Comparison of ENCODE assay signal across 9 cellular contexts in the genomic region with DNA sequence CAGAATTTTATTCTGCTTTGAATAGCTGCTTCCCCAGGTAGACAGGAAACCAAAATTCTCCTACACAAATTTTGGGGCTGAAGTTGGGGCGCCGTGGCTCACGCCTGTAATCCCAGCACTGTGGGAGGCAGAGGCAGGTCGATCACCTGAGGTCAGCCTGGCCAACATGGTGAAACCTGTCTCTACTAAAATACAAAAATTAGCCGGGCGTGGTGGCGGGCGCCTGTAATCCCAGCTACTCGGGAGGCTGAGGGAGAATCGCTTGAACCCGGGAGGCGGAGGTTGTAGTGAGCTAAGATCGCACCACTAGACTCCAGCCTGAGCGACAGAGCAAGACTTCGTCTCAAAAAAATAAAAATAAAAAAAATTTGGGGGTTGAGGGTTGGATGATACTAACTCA. TPM values are rescaled to one million over a fixed set of nuclear protein-coding genes. Genes with fewer than 3 reads are reported as not detected.
DNase-seq lines count a peak whose midpoint lies in the region; ATAC-seq and TF ChIP-seq lines count a peak whose summit lies in the region.
"Not testable (repeated sequence)": the region's sequence is repeated elsewhere in the genome, so short reads cannot be mapped to it uniquely, and the experiment has no call there.
"Had no signal": no experiment of that assay in that cellular context is flagged by ENCODE, and none has a peak within 500 bp of the region (broad histone marks: within the 10 kb centered on the region; RNA-seq: fewer than 3 reads in every experiment).

No MANE protein-coding gene starts in this region.

- CTCF ChIA-PET in Panc1 (lab: Charles Lee), result not testable (repeated sequence)

- ATAC-seq in Panc1, heart right ventricle: not testable (repeated sequence)

- intact Hi-C loops in Panc1 (cut with micrococcal nuclease; ENCODE audit: unreplicated experiment), result not testable (repeated sequence)
- intact Hi-C loops in activated T-helper 2 cell treated with anti-CD3 and anti-CD28 coated beads, Interferon-gamma antibody, Interleukin-2, Interleukin-4, amounts not matched to agents 10 μg/mL and 5 μg/mL and 100 μg/mL, durations not matched to agents 14 hours and 24 hours and 36 hours (cut with micrococcal nuclease), result loop anchor here (10.0 kb wide), 1 partner anchor 107 kb away; a partner anchor contains a TSS
- intact Hi-C loops in colonic mucosa (cut with DNase I), result loop anchor here (5.0 kb wide), 1 partner anchor 35 kb away; a partner anchor contains a TSS
- intact Hi-C loops in heart right ventricle (cut with DNase I), result loop anchor here in 1 of 10 donors (5.0 kb wide), 1 partner anchor 35 kb away; a partner anchor contains a TSS

- H3K4me1 Mint-ChIP-seq in activated T-helper 2 cell treated with anti-CD3 and anti-CD28 coated beads, Interferon-gamma antibody, Interleukin-2, Interleukin-4, amounts not matched to agents 10 μg/mL and 5 μg/mL and 100 μg/mL, durations not matched to agents 14 hours and 24 hours and 36 hours (ENCODE audit: low read depth), result peaks cover 27% of the 10 kb centered on the region

- POLR2A ChIA-PET in Panc1 (lab: Charles Lee), result not testable (repeated sequence)

- not testable (repeated sequence) for H3K27me3 Mint-ChIP-seq in activated T-helper 2 cell treated with anti-CD3 and anti-CD28 coated beads, Interferon-gamma antibody, Interleukin-2, Interleukin-4, amounts not matched to agents 10 μg/mL and 5 μg/mL and 100 μg/mL, durations not matched to agents 14 hours and 24 hours and 36 hours (ENCODE audit: low read depth)

- TF ChIP-seq CTCF in GM12865 (IDR thresholded peaks at IDR 0.05; ENCODE audit: insufficient read depth, low read depth, low read length, missing control alignments); Panc1 (IDR thresholded peaks at IDR 0.05); colonic mucosa (IDR thresholded peaks at IDR 0.05); heart right ventricle (IDR thresholded peaks at IDR 0.05): not testable (repeated sequence)

- not testable (repeated sequence) for H3K9me3 ChIP-seq in Panc1 (ENCODE audit: control insufficient read depth, insufficient read depth, low read depth, low read length); colonic mucosa; heart right ventricle; muscle layer of duodenum (ENCODE audit: control insufficient read depth in 1 of 2, low read length in 2 of 2); skeletal muscle satellite cell (replicated peaks; ENCODE audit: low read length)

- H3K36me3 Mint-ChIP-seq in activated T-helper 2 cell treated with anti-CD3 and anti-CD28 coated beads, Interferon-gamma antibody, Interleukin-2, Interleukin-4, amounts not matched to agents 10 μg/mL and 5 μg/mL and 100 μg/mL, durations not matched to agents 14 hours and 24 hours and 36 hours (ENCODE audit: low read depth), result peaks cover 27% of the 10 kb centered on the region

- peak overlapping the region; percentile 95 for H3K4me2 ChIP-seq in skeletal muscle satellite cell (ENCODE audit: low read length)

- H3K9me3 Mint-ChIP-seq in activated T-helper 2 cell treated with anti-CD3 and anti-CD28 coated beads, Interferon-gamma antibody, Interleukin-2, Interleukin-4, amounts not matched to agents 10 μg/mL and 5 μg/mL and 100 μg/mL, durations not matched to agents 14 hours and 24 hours and 36 hours, result not testable (repeated sequence)

- not testable (repeated sequence) for H3K27me3 ChIP-seq in Panc1 (ENCODE audit: control insufficient read depth, insufficient read depth, low read length); colonic mucosa; heart right ventricle; muscle layer of duodenum (ENCODE audit: low read depth, low read length); skeletal muscle satellite cell (ENCODE audit: control insufficient read depth, insufficient read depth, low read length)

- peaks cover 14% of the 10 kb centered on the region; the same call in 1 of the 2 replicates for H3K4me1 ChIP-seq in Panc1 (ENCODE audit: control insufficient read depth, insufficient read depth, low read length)
- peaks cover 15% of the 10 kb centered on the region for H3K4me1 ChIP-seq in colonic mucosa
- peaks cover 4 to 47% (median 35%) of the 10 kb centered on the region in 9 donors for H3K4me1 ChIP-seq in heart right ventricle
- H3K4me1 ChIP-seq in muscle layer of duodenum (ENCODE audit: control insufficient read depth in 1 of 2, insufficient read depth in 2 of 2, low read length in 2 of 2), result peaks cover 0 to 30% of the 10 kb centered on the region in 2 donors
- H3K4me1 ChIP-seq in skeletal muscle satellite cell (ENCODE audit: control insufficient read depth, insufficient read depth, low read length), result peaks cover 15% of the 10 kb centered on the region

- DNase-seq in GM12865 (ENCODE audit: low read depth); Panc1 (ENCODE audit: low read depth, low spot score); activated T-helper 2 cell treated with anti-CD3 and anti-CD28 coated beads, Interferon-gamma antibody, Interleukin-2, Interleukin-4, amounts not matched to agents 10 μg/mL and 5 μg/mL and 100 μg/mL, durations not matched to agents 14 hours and 24 hours and 36 hours (ENCODE audit: low spot score); colonic mucosa; heart right ventricle: not testable (repeated sequence)

- peaks cover 13% of the 10 kb centered on the region; the same call in 1 of the 2 replicates for H3K36me3 ChIP-seq in Panc1 (ENCODE audit: control insufficient read depth, insufficient read depth, low read length)
- H3K36me3 ChIP-seq in colonic mucosa; muscle layer of duodenum (ENCODE audit: control insufficient read depth in 1 of 2, insufficient read depth in 2 of 2, low read length in 2 of 2): not testable (repeated sequence)
- H3K36me3 ChIP-seq in heart right ventricle, result peaks cover 0 to 11% (median 0%) of the 10 kb centered on the region in 9 donors
- H3K36me3 ChIP-seq in skeletal muscle satellite cell (ENCODE audit: insufficient read depth, low read length), result peaks cover 11% of the 10 kb centered on the region

- in situ Hi-C loops in Panc1 (cut with HindIII; ENCODE audit: low pct_unique_long_range_greater_than_20kb, low sequenced_read_pairs), result not testable (repeated sequence)

- peak overlapping the region; percentile 77 for H3K4me3 ChIP-seq in GM12865 (ENCODE audit: low read depth, low read length)
- peak overlapping the region; percentile 64 to 69 for H3K4me3 ChIP-seq in Panc1 (ENCODE audit: low read depth in 2 of 2, low read length in 2 of 2)
- H3K4me3 ChIP-seq in colonic mucosa, result peak overlapping the region; percentile 55
- peak overlapping the region in 9 of 10 donors; percentile 53 to 99 (median 89) for H3K4me3 ChIP-seq in heart right ventricle
- H3K4me3 ChIP-seq in muscle layer of duodenum (ENCODE audit: low read depth in 1 of 2, low read length in 2 of 2), result peak overlapping the region; percentile 61 to 83
- peak overlapping the region; percentile 84 for H3K4me3 ChIP-seq in skeletal muscle satellite cell (ENCODE audit: low read length)

- H3K9ac ChIP-seq in colonic mucosa (ENCODE audit: low read depth in 2 of 2, low read length in 2 of 2) (peak overlapping the region; percentile 81 to 91), skeletal muscle satellite cell (ENCODE audit: low read depth, low read length) (peak overlapping the region; percentile 95)

- peak overlapping the region; percentile 99 for H3K4me3 Mint-ChIP-seq in activated T-helper 2 cell treated with anti-CD3 and anti-CD28 coated beads, Interferon-gamma antibody, Interleukin-2, Interleukin-4, amounts not matched to agents 10 μg/mL and 5 μg/mL and 100 μg/mL, durations not matched to agents 14 hours and 24 hours and 36 hours (ENCODE audit: low read depth)

- 96 to 97% methylated on average over 15 of the region's 15 CpGs for WGBS in heart right ventricle, 2 donors

- H3K27ac ChIP-seq in Panc1 (ENCODE audit: low read length), result peak overlapping the region; percentile 99
- peak overlapping the region; percentile 95 for H3K27ac ChIP-seq in colonic mucosa
- peak overlapping the region; percentile 85 to 100 (median 97) for H3K27ac ChIP-seq in heart right ventricle
- H3K27ac ChIP-seq in muscle layer of duodenum (ENCODE audit: low read length), result peak overlapping the region; percentile 92

- BruUV-seq in Panc1 (replicated peaks; lab: Mats Ljungman, UMichigan), result not testable (repeated sequence)

- peak overlapping the region; percentile 100 for H3K27ac Mint-ChIP-seq in activated T-helper 2 cell treated with anti-CD3 and anti-CD28 coated beads, Interferon-gamma antibody, Interleukin-2, Interleukin-4, amounts not matched to agents 10 μg/mL and 5 μg/mL and 100 μg/mL, durations not matched to agents 14 hours and 24 hours and 36 hours

RNA-seq across cellular contexts. Expression of a gene that starts 1.2 kb away (rescaled TPM):
- total RNA-seq in Panc1 (2021; ENCODE audit: unreplicated experiment) (707 TPM), colonic mucosa (100 to 1,000 TPM; 571 to 818 TPM), heart right ventricle (100 to 1,000 TPM; 372 to 659 (median 492) TPM)
- polyA plus RNA-seq in Panc1 (2012; ENCODE audit: insufficient read length), result 630 TPM
- 603 and 609 TPM in 2 replicates for total RNA-seq in activated T-helper 2 cell treated with anti-CD3 and anti-CD28 coated beads, Interferon-gamma antibody, Interleukin-2, Interleukin-4, amounts not matched to agents 10 μg/mL and 5 μg/mL and 100 μg/mL, durations not matched to agents 14 hours and 24 hours and 36 hours
- polyA plus RNA-seq in heart right ventricle, result 100 to 1,000 TPM in 1 of 2 donors, 10 to 100 TPM in 1; 90.9 to 212 TPM
- 571 and 642 TPM in 2 replicates for total RNA-seq in skeletal muscle satellite cell (2012; rRNA removed)

RNA-seq across cellular contexts. Expression of a gene that starts 16.7 kb away (rescaled TPM):
- total RNA-seq in Panc1 (2021; ENCODE audit: unreplicated experiment) (0.39 TPM), colonic mucosa (not detected), heart right ventricle (not detected)
- polyA plus RNA-seq in Panc1 (2012; ENCODE audit: insufficient read length), result 0.57 TPM
- 0.39 and 0.51 TPM in 2 replicates for total RNA-seq in activated T-helper 2 cell treated with anti-CD3 and anti-CD28 coated beads, Interferon-gamma antibody, Interleukin-2, Interleukin-4, amounts not matched to agents 10 μg/mL and 5 μg/mL and 100 μg/mL, durations not matched to agents 14 hours and 24 hours and 36 hours
- under 1 TPM in 1 of 2 donors, not detected in 1; 0.06 TPM for polyA plus RNA-seq in heart right ventricle
- not detected in 2 replicates for total RNA-seq in skeletal muscle satellite cell (2012; rRNA removed)
- total RNA-seq: mesenteric fat pad, ureter had no signal

RNA-seq across cellular contexts. Expression of a gene that starts 35.1 kb away (rescaled TPM):
- total RNA-seq in Panc1 (2021; ENCODE audit: unreplicated experiment), result 31.3 TPM
- polyA plus RNA-seq in Panc1 (2012; ENCODE audit: insufficient read length), result 33.1 TPM
- total RNA-seq in activated T-helper 2 cell treated with anti-CD3 and anti-CD28 coated beads, Interferon-gamma antibody, Interleukin-2, Interleukin-4, amounts not matched to agents 10 μg/mL and 5 μg/mL and 100 μg/mL, durations not matched to agents 14 hours and 24 hours and 36 hours, result 38.1 and 38.3 TPM in 2 replicates
- 10 to 100 TPM; 29.7 TPM for total RNA-seq in colonic mucosa
- 10 to 100 TPM in 9 of 10 donors, 1 to 10 TPM in 1; 10.0 to 15.3 (median 12.5) TPM for total RNA-seq in heart right ventricle
- 1 to 10 TPM; 5.5 to 9.4 TPM for polyA plus RNA-seq in heart right ventricle
- 5.8 and 6.6 TPM in 2 replicates for total RNA-seq in skeletal muscle satellite cell (2012; rRNA removed)
